Comparison of ENCODE assay signal across 8 cellular contexts in genomic region chr19:50658438-50659317, GRCh38. TPM values are rescaled to one million over a fixed set of nuclear protein-coding genes. Genes with fewer than 3 reads are reported as not detected.
DNase-seq lines count a peak whose midpoint lies in the region; ATAC-seq, FAIRE-seq and TF ChIP-seq lines count a peak whose summit lies in the region.

No MANE protein-coding gene starts in this region.

- no peaks in the 10 kb centered on the region for H3K36me3 ChIP-seq in thymus (ENCODE audit: control insufficient read depth, insufficient read depth)

- H3K27me3 ChIP-seq in thymus (ENCODE audit: control insufficient read depth, insufficient read depth): peaks cover 15% of the 10 kb centered on the region

- no peak overlapping the region for H3K27ac ChIP-seq in thymus (ENCODE audit: low read depth)

- H3K4me3 ChIP-seq in thymus (ENCODE audit: low read length): peak overlapping the region; percentile 5

- peaks cover 9% of the 10 kb centered on the region for H3K9me3 ChIP-seq in thymus (ENCODE audit: control insufficient read depth)

- no peak for FAIRE-seq in frontal cortex (lab: Jason Lieb, UNC)

- no peaks in the 10 kb centered on the region for H3K4me1 ChIP-seq in thymus (ENCODE audit: control insufficient read depth, insufficient read depth, low read length)

- no peak for TF ChIP-seq CTCF in GM10248 (IDR thresholded peaks at IDR 0.05; ENCODE audit: control extremely low read depth, extremely low read depth, low read depth, missing control alignments)

- no peak for ATAC-seq in GM19023 (IDR thresholded peaks at IDR 0.05; ENCODE audit: unreplicated experiment)

- CTCF ChIA-PET in GM10248 (lab: Yijun Ruan, JAX): no interaction called here

- WGBS in thymus: 4% methylated on average over 67 of the region's 67 CpGs

- DNase-seq in GM10248 (ENCODE audit: extremely low spot score) (peak; percentile 78), NOMO-1 (lab: John Stamatoyannopoulos, UW; ENCODE audit: unreplicated experiment in 2 of 2) (peak; percentile 90 to 96), frontal cortex (ENCODE audit: low spot score in 2 of 2) (peak; percentile 96 to 97), occipital lobe (lab: John Stamatoyannopoulos, UW) (peak; percentile 83), NCI-H187 treated with DMSO at 0.1 percent for 48 hours (lab: John Stamatoyannopoulos, UW) (no peak)
- peak; percentile 77 to 84 for DNase-seq in activated T-cell treated with anti-CD3 and anti-CD28 coated beads, Interleukin-2, amount 50 U/mL, for 48 hours

- POLR2A ChIA-PET in GM10248 (lab: Yijun Ruan, JAX): no interaction called here

RNA-seq across cellular contexts. Expression of gene C19orf81, which starts 9.4 kb away (rescaled TPM):
- not detected for total RNA-seq in frontal cortex
- 2.3 TPM for total RNA-seq in occipital lobe
- not detected for polyA plus RNA-seq in thymus

RNA-seq across cellular contexts. Expression of gene SYT3, which starts 19.0 kb away (rescaled TPM):
- total RNA-seq in frontal cortex (20.4 TPM), occipital lobe (17.0 TPM)
- 0.02 TPM for polyA plus RNA-seq in thymus
